ENCODE assay signal across 1 cellular context in genomic region chr21:37257526-37257966, GRCh38.
A peak's percentile ranks its signal among the peaks of the same experiment; 100 is the strongest.
TF ChIP-seq lines count a peak whose summit lies in the region.

No MANE protein-coding gene starts in this region.

TF ChIP-seq in HepG2, 621 proteins besides CTCF, POLR2A, EP300 and RAD21 (continued from another document and continues in another):
- TF ChIP-seq, protein P1, sequence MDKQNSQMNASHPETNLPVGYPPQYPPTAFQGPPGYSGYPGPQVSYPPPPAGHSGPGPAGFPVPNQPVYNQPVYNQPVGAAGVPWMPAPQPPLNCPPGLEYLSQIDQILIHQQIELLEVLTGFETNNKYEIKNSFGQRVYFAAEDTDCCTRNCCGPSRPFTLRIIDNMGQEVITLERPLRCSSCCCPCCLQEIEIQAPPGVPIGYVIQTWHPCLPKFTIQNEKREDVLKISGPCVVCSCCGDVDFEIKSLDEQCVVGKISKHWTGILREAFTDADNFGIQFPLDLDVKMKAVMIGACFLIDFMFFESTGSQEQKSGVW (CRISPR knock-in tag; IDR thresholded peaks at IDR 0.05; ENCODE audit: borderline replicate concordance) = 0 out of 2 replicates have a peak, but pooled peaks have one; percentile 0
- 0 out of 2 replicates have a peak, but pooled peaks have one; percentile 3 for TF ChIP-seq NFKB2 (CRISPR knock-in tag; IDR thresholded peaks at IDR 0.05; ENCODE audit: borderline replicate concordance)
- TF ChIP-seq TOPORS (CRISPR knock-in tag; IDR thresholded peaks at IDR 0.05) = no peak
- TF ChIP-seq ZNF780A (CRISPR knock-in tag; IDR thresholded peaks at IDR 0.05) = no peak; the same call in 1 of the 2 replicates
- no peak for TF ChIP-seq SATB2 (CRISPR knock-in tag; IDR thresholded peaks at IDR 0.05)
- no peak for TF ChIP-seq SSRP1 (CRISPR knock-in tag; IDR thresholded peaks at IDR 0.05)
- no peak for TF ChIP-seq MZF1 (CRISPR knock-in tag; IDR thresholded peaks at IDR 0.05; ENCODE audit: borderline replicate concordance)
- no peak for TF ChIP-seq PRDM4 (CRISPR knock-in tag; IDR thresholded peaks at IDR 0.05; ENCODE audit: borderline replicate concordance)
- TF ChIP-seq ZNF329 (CRISPR knock-in tag; IDR thresholded peaks at IDR 0.05; ENCODE audit: low read depth) = no peak
- no peak for TF ChIP-seq ZNF782 (CRISPR knock-in tag; IDR thresholded peaks at IDR 0.05; ENCODE audit: borderline replicate concordance)
- TF ChIP-seq ZSCAN30 (CRISPR knock-in tag; IDR thresholded peaks at IDR 0.05) = no peak
- no peak for TF ChIP-seq ATF7 (IDR thresholded peaks at IDR 0.05)
- no peak; the same call in 1 of the 2 replicates for TF ChIP-seq ATF7 (CRISPR knock-in tag; IDR thresholded peaks at IDR 0.05)
- TF ChIP-seq HNF4G (IDR thresholded peaks at IDR 0.05; ENCODE audit: borderline replicate concordance, low read depth, low read length) = no peak
- TF ChIP-seq HNF4G (CRISPR knock-in tag; IDR thresholded peaks at IDR 0.05; ENCODE audit: borderline replicate concordance, low read depth) = no peak
- no peak for TF ChIP-seq MTA3 (CRISPR knock-in tag; IDR thresholded peaks at IDR 0.05)
- TF ChIP-seq PHF8 (CRISPR knock-in tag; IDR thresholded peaks at IDR 0.05) = no peak
- no peak for TF ChIP-seq ISX (CRISPR knock-in tag; conservative IDR thresholded peaks at IDR 0.05)
- no peak for TF ChIP-seq CREB1 (IDR thresholded peaks at IDR 0.05)
- no peak for TF ChIP-seq CREB1 (CRISPR knock-in tag; IDR thresholded peaks at IDR 0.05)
- no peak for TF ChIP-seq KLF6 (CRISPR knock-in tag; IDR thresholded peaks at IDR 0.05)
- 0 out of 2 replicates have a peak, but pooled peaks have one; percentile 27 for TF ChIP-seq ZC3H13 (CRISPR knock-in tag; IDR thresholded peaks at IDR 0.05)
- TF ChIP-seq, protein P2, sequence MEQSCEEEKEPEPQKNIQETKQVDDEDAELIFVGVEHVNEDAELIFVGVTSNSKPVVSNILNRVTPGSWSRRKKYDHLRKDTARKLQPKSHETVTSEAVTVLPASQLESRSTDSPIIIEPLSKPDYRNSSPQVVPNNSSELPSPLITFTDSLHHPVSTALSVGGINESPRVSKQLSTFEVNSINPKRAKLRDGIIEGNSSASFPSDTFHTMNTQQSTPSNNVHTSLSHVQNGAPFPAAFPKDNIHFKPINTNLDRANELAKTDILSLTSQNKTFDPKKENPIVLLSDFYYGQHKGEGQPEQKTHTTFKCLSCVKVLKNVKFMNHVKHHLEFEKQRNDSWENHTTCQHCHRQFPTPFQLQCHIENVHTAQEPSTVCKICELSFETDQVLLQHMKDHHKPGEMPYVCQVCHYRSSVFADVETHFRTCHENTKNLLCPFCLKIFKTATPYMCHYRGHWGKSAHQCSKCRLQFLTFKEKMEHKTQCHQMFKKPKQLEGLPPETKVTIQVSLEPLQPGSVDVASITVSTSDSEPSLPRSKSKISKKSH (CRISPR knock-in tag; IDR thresholded peaks at IDR 0.05; ENCODE audit: borderline replicate concordance) = no peak
- 0 out of 2 replicates have a peak, but pooled peaks have one; percentile 14 for TF ChIP-seq AHDC1 (CRISPR knock-in tag; IDR thresholded peaks at IDR 0.05; ENCODE audit: borderline replicate concordance)
- no peak for TF ChIP-seq PATZ1 (CRISPR knock-in tag; IDR thresholded peaks at IDR 0.05)
- no peak for TF ChIP-seq ZSCAN29 (CRISPR knock-in tag; conservative IDR thresholded peaks at IDR 0.05)
- TF ChIP-seq EED (CRISPR knock-in tag; IDR thresholded peaks at IDR 0.05) = no peak
- TF ChIP-seq, protein P3, sequence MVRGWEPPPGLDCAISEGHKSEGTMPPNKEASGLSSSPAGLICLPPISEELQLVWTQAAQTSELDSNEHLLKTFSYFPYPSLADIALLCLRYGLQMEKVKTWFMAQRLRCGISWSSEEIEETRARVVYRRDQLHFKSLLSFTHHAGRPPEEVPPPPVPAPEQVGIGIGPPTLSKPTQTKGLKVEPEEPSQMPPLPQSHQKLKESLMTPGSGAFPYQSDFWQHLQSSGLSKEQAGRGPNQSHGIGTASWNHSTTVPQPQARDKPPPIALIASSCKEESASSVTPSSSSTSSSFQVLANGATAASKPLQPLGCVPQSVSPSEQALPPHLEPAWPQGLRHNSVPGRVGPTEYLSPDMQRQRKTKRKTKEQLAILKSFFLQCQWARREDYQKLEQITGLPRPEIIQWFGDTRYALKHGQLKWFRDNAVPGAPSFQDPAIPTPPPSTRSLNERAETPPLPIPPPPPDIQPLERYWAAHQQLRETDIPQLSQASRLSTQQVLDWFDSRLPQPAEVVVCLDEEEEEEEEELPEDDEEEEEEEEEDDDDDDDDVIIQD (CRISPR knock-in tag; IDR thresholded peaks at IDR 0.05; ENCODE audit: low read depth) = no peak
- no peak for TF ChIP-seq NRL (CRISPR knock-in tag; IDR thresholded peaks at IDR 0.05; ENCODE audit: borderline replicate concordance)
- no peak for TF ChIP-seq XBP1 (CRISPR knock-in tag; IDR thresholded peaks at IDR 0.05)
- no peak for TF ChIP-seq CC2D1A (CRISPR knock-in tag; IDR thresholded peaks at IDR 0.05)
- TF ChIP-seq KIAA2018 (CRISPR knock-in tag; IDR thresholded peaks at IDR 0.05; ENCODE audit: borderline replicate concordance) = no peak
- TF ChIP-seq ZNF674 (CRISPR knock-in tag; IDR thresholded peaks at IDR 0.05; ENCODE audit: low read depth) = no peak
- no peak for TF ChIP-seq ZBTB21 (CRISPR knock-in tag; IDR thresholded peaks at IDR 0.05)
- TF ChIP-seq ARNTL (CRISPR knock-in tag; IDR thresholded peaks at IDR 0.05) = peak; percentile 24; the same call in 1 of the 2 replicates
- TF ChIP-seq GMEB2 (CRISPR knock-in tag; IDR thresholded peaks at IDR 0.05; ENCODE audit: low read depth) = no peak
